2 cellular contexts compared by ENCODE assay signal in the genomic region with DNA sequence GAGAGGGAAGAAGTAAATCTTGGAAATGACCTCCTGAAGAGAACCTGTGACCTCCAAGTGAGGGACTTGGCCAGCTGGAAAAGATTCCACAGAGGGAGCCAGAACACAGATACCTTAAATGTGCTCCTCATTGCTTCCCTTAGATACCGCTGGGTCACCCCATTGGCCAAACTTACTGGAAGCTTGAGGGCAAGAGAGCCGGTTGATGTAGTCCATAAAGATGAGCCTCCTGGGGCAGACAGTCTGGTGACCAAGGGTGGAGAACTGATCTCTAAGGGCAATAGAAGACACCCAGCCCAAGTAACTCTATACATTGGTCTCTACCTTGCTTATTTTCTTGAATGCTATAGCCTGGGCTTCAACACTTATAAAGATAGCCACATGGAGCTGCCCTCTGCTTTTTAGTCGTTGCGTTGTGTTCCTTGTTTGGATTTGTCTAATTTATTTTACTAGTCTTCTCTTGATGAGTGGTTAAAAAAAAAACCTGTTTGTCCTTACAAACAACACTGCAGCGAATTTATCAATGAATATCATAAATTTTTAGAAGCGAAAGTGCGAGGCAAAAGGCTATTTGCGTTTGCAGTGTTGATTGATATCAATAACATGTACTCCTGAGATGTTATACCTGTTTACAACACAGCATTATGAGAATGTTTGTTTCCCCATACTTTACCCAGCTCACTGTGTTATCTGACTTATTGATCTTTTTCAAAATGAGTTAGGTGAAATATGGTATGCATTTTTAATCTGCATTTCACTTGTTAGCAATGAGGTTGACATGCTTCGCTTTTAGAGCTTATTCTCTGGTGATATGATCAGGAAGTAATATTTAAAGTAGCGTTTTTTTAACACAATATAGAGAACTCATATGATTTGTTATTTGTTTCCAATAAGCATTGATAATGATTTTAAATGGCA.
TF ChIP-seq lines count a peak whose summit lies in the region.

No MANE protein-coding gene starts in this region.

TF ChIP-seq in SK-N-SH treated with all-trans-retinoic acid at 6 μM for 48 hours, 23 proteins besides CTCF, POLR2A, EP300 and RAD21:
- TF ChIP-seq BACH2 (CRISPR knock-in tag; IDR thresholded peaks at IDR 0.05; ENCODE audit: borderline replicate concordance) (no peak), GLIS3 (CRISPR knock-in tag; IDR thresholded peaks at IDR 0.05) (no peak), ZNF8 (CRISPR knock-in tag; IDR thresholded peaks at IDR 0.05) (peak; percentile 63), ZFP3 (CRISPR knock-in tag; IDR thresholded peaks at IDR 0.05) (no peak)
- TF ChIP-seq, protein P1, sequence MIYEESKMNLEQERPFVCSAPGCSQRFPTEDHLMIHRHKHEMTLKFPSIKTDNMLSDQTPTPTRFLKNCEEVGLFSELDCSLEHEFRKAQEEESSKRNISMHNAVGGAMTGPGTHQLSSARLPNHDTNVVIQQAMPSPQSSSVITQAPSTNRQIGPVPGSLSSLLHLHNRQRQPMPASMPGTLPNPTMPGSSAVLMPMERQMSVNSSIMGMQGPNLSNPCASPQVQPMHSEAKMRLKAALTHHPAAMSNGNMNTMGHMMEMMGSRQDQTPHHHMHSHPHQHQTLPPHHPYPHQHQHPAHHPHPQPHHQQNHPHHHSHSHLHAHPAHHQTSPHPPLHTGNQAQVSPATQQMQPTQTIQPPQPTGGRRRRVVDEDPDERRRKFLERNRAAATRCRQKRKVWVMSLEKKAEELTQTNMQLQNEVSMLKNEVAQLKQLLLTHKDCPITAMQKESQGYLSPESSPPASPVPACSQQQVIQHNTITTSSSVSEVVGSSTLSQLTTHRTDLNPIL (CRISPR knock-in tag; IDR thresholded peaks at IDR 0.05; ENCODE audit: low read depth), result no peak

TF ChIP-seq in SK-N-SH, 30 proteins besides CTCF, POLR2A, EP300 and RAD21:
- TF ChIP-seq SMC3 (IDR thresholded peaks at IDR 0.05; ENCODE audit: low read depth, low read length) (no peak), FOSL2 (IDR thresholded peaks at IDR 0.05; ENCODE audit: borderline replicate concordance, low read depth) (no peak), FOXM1 (IDR thresholded peaks at IDR 0.05; ENCODE audit: low read depth) (no peak), NRF1 (IDR thresholded peaks at IDR 0.05; ENCODE audit: low read depth, low read length) (no peak), CHD2 (IDR thresholded peaks at IDR 0.05; ENCODE audit: low read length, partially characterized antibody) (no peak), MEF2A (IDR thresholded peaks at IDR 0.05; ENCODE audit: borderline replicate concordance, low read depth) (no peak), GATA2 (CRISPR knock-in tag; IDR thresholded peaks at IDR 0.05) (no peak), FOXJ3 (CRISPR knock-in tag; IDR thresholded peaks at IDR 0.05) (no peak)
- TF ChIP-seq, protein P2, sequence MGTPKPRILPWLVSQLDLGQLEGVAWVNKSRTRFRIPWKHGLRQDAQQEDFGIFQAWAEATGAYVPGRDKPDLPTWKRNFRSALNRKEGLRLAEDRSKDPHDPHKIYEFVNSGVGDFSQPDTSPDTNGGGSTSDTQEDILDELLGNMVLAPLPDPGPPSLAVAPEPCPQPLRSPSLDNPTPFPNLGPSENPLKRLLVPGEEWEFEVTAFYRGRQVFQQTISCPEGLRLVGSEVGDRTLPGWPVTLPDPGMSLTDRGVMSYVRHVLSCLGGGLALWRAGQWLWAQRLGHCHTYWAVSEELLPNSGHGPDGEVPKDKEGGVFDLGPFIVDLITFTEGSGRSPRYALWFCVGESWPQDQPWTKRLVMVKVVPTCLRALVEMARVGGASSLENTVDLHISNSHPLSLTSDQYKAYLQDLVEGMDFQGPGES (IDR thresholded peaks at IDR 0.05; ENCODE audit: low read depth, low read length), result no peak
- TF ChIP-seq, protein P3, sequence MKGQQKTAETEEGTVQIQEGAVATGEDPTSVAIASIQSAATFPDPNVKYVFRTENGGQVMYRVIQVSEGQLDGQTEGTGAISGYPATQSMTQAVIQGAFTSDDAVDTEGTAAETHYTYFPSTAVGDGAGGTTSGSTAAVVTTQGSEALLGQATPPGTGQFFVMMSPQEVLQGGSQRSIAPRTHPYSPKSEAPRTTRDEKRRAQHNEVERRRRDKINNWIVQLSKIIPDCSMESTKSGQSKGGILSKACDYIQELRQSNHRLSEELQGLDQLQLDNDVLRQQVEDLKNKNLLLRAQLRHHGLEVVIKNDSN (IDR thresholded peaks at IDR 0.05; ENCODE audit: borderline replicate concordance, low read depth), result no peak
- TF ChIP-seq, protein P4, sequence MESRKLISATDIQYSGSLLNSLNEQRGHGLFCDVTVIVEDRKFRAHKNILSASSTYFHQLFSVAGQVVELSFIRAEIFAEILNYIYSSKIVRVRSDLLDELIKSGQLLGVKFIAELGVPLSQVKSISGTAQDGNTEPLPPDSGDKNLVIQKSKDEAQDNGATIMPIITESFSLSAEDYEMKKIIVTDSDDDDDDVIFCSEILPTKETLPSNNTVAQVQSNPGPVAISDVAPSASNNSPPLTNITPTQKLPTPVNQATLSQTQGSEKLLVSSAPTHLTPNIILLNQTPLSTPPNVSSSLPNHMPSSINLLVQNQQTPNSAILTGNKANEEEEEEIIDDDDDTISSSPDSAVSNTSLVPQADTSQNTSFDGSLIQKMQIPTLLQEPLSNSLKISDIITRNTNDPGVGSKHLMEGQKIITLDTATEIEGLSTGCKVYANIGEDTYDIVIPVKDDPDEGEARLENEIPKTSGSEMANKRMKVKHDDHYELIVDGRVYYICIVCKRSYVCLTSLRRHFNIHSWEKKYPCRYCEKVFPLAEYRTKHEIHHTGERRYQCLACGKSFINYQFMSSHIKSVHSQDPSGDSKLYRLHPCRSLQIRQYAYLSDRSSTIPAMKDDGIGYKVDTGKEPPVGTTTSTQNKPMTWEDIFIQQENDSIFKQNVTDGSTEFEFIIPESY (IDR thresholded peaks at IDR 0.05; ENCODE audit: borderline replicate concordance, low read depth), result no peak
- TF ChIP-seq, protein P5, sequence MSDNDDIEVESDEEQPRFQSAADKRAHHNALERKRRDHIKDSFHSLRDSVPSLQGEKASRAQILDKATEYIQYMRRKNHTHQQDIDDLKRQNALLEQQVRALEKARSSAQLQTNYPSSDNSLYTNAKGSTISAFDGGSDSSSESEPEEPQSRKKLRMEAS (IDR thresholded peaks at IDR 0.05; ENCODE audit: low read depth), result no peak
